1 cellular context compared by ENCODE assay signal in the genomic region with DNA sequence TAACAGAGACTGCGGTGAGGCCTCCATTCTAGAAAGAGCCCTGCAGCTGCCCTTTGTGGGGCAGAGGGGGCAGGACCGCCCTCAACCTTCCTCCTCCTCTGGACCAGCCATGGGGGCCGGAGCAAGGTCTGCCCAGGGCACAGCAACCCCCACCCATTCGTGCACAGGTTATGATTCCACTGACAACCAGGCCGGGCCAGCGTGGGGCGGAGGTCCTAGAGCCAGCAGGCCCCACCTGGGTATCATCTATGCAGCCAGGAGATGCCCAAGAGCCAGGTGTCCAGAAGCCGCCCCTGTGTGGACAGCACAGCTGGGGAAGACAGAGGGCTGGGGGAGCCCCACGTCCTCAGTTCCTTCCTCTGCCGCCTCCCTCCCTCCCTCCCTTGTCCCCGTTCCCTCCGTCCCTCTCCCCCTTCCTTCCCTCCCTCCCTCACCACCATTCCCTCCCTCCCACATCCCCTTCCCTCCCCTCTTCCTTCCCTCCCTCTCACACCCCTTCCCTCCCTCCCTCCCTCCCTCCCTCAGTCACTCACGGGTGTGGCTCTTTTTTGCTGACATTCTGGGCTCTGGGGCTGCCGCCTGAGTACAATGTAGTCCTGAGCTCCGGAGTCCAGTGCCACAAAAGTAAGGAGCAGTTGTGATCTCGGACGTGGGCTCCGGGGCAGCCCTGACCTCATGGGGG.
TF ChIP-seq lines count a peak whose summit lies in the region.

No MANE protein-coding gene starts in this region.

TF ChIP-seq in A549, 52 proteins besides CTCF, POLR2A, EP300 and RAD21 (continued from another document):
- TF ChIP-seq, protein P1, sequence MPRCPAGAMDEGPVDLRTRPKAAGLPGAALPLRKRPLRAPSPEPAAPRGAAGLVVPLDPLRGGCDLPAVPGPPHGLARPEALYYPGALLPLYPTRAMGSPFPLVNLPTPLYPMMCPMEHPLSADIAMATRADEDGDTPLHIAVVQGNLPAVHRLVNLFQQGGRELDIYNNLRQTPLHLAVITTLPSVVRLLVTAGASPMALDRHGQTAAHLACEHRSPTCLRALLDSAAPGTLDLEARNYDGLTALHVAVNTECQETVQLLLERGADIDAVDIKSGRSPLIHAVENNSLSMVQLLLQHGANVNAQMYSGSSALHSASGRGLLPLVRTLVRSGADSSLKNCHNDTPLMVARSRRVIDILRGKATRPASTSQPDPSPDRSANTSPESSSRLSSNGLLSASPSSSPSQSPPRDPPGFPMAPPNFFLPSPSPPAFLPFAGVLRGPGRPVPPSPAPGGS (IDR thresholded peaks at IDR 0.05) = no peak
- no peak for TF ChIP-seq JUNB (IDR thresholded peaks at IDR 0.05)
- no peak for TF ChIP-seq SMC3 (IDR thresholded peaks at IDR 0.05)
- TF ChIP-seq EHF (CRISPR knock-in tag; IDR thresholded peaks at IDR 0.05) = no peak
